In the genomic region with DNA sequence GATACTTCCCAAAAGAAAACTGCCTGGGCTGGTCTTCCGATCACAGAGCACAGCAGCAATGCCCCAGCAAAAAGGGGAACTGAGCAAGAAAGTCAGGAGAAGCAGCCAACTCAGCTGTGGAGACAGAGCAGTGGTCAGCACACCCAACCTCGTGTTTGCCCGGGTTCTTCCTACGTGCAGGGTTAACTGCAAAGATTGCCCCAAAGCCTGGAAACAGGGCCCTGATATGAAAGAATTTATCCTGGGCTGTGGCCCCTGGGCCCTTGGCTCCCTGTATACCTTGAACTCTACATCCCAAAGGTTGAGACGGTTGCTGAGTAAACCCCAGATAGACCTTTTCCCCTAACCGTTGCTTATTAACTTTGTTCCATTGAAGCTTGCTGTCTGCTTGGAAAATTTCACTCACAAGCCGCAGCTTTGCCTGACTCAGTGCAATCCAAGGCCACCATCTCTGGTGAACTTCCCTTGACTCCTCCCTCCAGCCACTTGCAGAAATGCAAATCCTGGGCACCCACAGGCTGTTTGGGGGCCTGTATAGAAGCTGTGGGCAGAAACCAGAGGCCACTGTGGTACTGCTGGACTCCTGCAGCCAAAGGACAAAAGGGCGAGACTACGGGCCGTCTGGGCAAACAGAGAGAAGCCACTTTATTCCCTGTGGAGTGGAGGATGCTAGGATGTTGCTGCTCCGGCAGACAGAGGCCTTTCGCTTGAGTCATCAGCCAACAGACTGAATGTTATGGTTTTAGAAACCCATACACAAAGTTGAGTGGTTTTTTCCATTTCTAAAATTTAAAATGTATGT, we compare ENCODE assay signal across 8 cellular contexts. TPM values are rescaled to one million over a fixed set of nuclear protein-coding genes. Genes with fewer than 3 reads are reported as not detected.
DNase-seq lines count a peak whose midpoint lies in the region; ATAC-seq and TF ChIP-seq lines count a peak whose summit lies in the region.

No MANE protein-coding gene starts in this region.

- H3K9ac ChIP-seq in MM.1S (ENCODE audit: low read length) = no peak overlapping the region

- peak overlapping the region in 6 of 12 donors; percentile 21 to 93 (median 38) for H3K27ac ChIP-seq in heart left ventricle
- no peak overlapping the region for H3K27ac ChIP-seq in MM.1S (ENCODE audit: low read length)

- intact Hi-C loops in heart left ventricle (cut with DNase I) = no loop called here

- H3F3A ChIP-seq in MM.1S (ENCODE audit: insufficient read depth, low read length) = no peaks in the 10 kb centered on the region

- 76 to 79% (median 76%) methylated on average over 12 of the region's 12 CpGs for WGBS in heart left ventricle, 4 donors

- H3K36me3 ChIP-seq in heart left ventricle = peaks cover 0 to 4% (median 0%) of the 10 kb centered on the region in 9 donors
- no peaks in the 10 kb centered on the region for H3K36me3 ChIP-seq in MM.1S (replicated peaks; ENCODE audit: insufficient read depth, low read length)

- DNase-seq in stimulated activated CD4-positive, alpha-beta T cell treated with anti-CD3 and anti-CD28 coated beads, Interleukin-1b, Interleukin-23, amount 100 ng/mL, for 48 hours = peak; percentile 57
- DNase-seq in stimulated activated CD4-positive, alpha-beta T cell treated with anti-CD3 and anti-CD28 coated beads, Interleukin-4, amount 100 ng/mL, for 4 hours = no peak
- DNase-seq in T1000 (lab: John Stamatoyannopoulos, UW) = peak; percentile 60
- DNase-seq in heart left ventricle = peak in 1 of 5 donors; percentile 54
- DNase-seq in stimulated activated CD8-positive, alpha-beta memory T cell treated with anti-CD3 and anti-CD28 coated beads, Interleukin-4, amount 100 ng/mL, for 48 hours = peak; percentile 32
- DNase-seq in MM.1S = no peak
- no peak for DNase-seq in DMS153 treated with DMSO at 0.1 percent for 48 hours (lab: John Stamatoyannopoulos, UW; ENCODE audit: unreplicated experiment)

- no peak overlapping the region for H3K4me2 ChIP-seq in MM.1S (ENCODE audit: low read depth, low read length)

- TF ChIP-seq POLR2A in heart left ventricle (IDR thresholded peaks at IDR 0.05) = no peak

- no peak overlapping the region for H3K4me3 ChIP-seq in heart left ventricle
- H3K4me3 ChIP-seq in MM.1S (ENCODE audit: low read length) = no peak overlapping the region

- TF ChIP-seq CTCF in heart left ventricle (IDR thresholded peaks at IDR 0.05) (no peak), MM.1S (IDR thresholded peaks at IDR 0.05; ENCODE audit: low read length) (no peak)

- ATAC-seq in HG03135 (IDR thresholded peaks at IDR 0.05; ENCODE audit: unreplicated experiment) (peak; percentile 61), heart left ventricle (peak in 3 of 4 donors; percentile 47 to 59 (median 49))

- H4K20me1 ChIP-seq in MM.1S (ENCODE audit: insufficient read depth, low read length) = no peaks in the 10 kb centered on the region

- no peaks in the 10 kb centered on the region for H3K79me2 ChIP-seq in MM.1S (ENCODE audit: low read length)

- no peaks in the 10 kb centered on the region for H3K9me3 ChIP-seq in heart left ventricle
- no peaks in the 10 kb centered on the region for H3K9me3 ChIP-seq in MM.1S (replicated peaks; ENCODE audit: insufficient read depth, low read length)

- H3K27me3 ChIP-seq in heart left ventricle = no peaks in the 10 kb centered on the region
- no peaks in the 10 kb centered on the region for H3K27me3 ChIP-seq in MM.1S (replicated peaks; ENCODE audit: insufficient read depth, low read length)

- H3K9me2 ChIP-seq in MM.1S (replicated peaks; ENCODE audit: insufficient read depth, low read length) = no peaks in the 10 kb centered on the region

- no peak overlapping the region for H2AFZ ChIP-seq in MM.1S (ENCODE audit: low read length)

- H3K4me1 ChIP-seq in heart left ventricle = peaks cover 0 to 84% (median 33%) of the 10 kb centered on the region in 12 donors
- no peaks in the 10 kb centered on the region for H3K4me1 ChIP-seq in MM.1S (ENCODE audit: low read length)

RNA-seq across cellular contexts. Expression of gene NRP2, which starts 18.2 kb away (rescaled TPM):
- 10 to 100 TPM in 4 of 9 donors, 1 to 10 TPM in 5; 3.1 to 57.5 (median 6.9) TPM for total RNA-seq in heart left ventricle
- 1 to 10 TPM; 2.0 to 3.6 TPM for polyA plus RNA-seq in heart left ventricle

Comparison
In these comparisons a context has a peak if more than half of its experiments do, and no peak if none do; other contexts are left out.
1. DNase-seq: peak in stimulated activated CD4-positive, alpha-beta T cell treated with anti-CD3 and anti-CD28 coated beads, Interleukin-1b, Interleukin-23, amount 100 ng/mL, for 48 hours (single experiment), T1000 (single experiment) and stimulated activated CD8-positive, alpha-beta memory T cell treated with anti-CD3 and anti-CD28 coated beads, Interleukin-4, amount 100 ng/mL, for 48 hours (single experiment); none in stimulated activated CD4-positive, alpha-beta T cell treated with anti-CD3 and anti-CD28 coated beads, Interleukin-4, amount 100 ng/mL, for 4 hours (0 of 2), MM.1S (single experiment) and DMS153 treated with DMSO at 0.1 percent for 48 hours (single experiment).